8 cellular contexts compared by ENCODE assay signal in genomic region chr22:30635273-30636225, GRCh38. TPM values are rescaled to one million over a fixed set of nuclear protein-coding genes. Genes with fewer than 3 reads are reported as not detected.
DNase-seq lines count a peak whose midpoint lies in the region; ATAC-seq and TF ChIP-seq lines count a peak whose summit lies in the region.

TSS of gene SLC35E4 (plus strand) at chr22:30635781. CDS start at chr22:30636451, 670 bp downstream.

- no peaks in the 10 kb centered on the region for H3K27me3 ChIP-seq in NT2/D1 (ENCODE audit: insufficient read depth, insufficient read length)

- peak within 1 kb of the TSS; percentile 85 for H3K9ac ChIP-seq in NT2/D1 (ENCODE audit: insufficient read length, low read depth)

- no peak for TF ChIP-seq CTCF in GM20000 (IDR thresholded peaks at IDR 0.05; ENCODE audit: extremely low read depth, missing control alignments)
- TF ChIP-seq CTCF in mucosa of descending colon (IDR thresholded peaks at IDR 0.05) = peak; percentile 9

- H3K4me1 ChIP-seq in NT2/D1 (ENCODE audit: insufficient read depth, insufficient read length) = peaks cover 8% of the 10 kb centered on the region
- peaks cover 25% of the 10 kb centered on the region for H3K4me1 ChIP-seq in mucosa of descending colon (ENCODE audit: low read depth)

- intact Hi-C loops in mucosa of descending colon (cut with DNase I, micrococcal nuclease) = no loop called here

- H3K36me3 ChIP-seq in NT2/D1 (ENCODE audit: insufficient read depth, insufficient read length, low read length) (no peaks in the 10 kb centered on the region), mucosa of descending colon (ENCODE audit: low read depth) (no peaks in the 10 kb centered on the region)

- H3K9me3 ChIP-seq in NT2/D1 (ENCODE audit: insufficient read depth, low read length) = no peaks in the 10 kb centered on the region
- no peaks in the 10 kb centered on the region for H3K9me3 ChIP-seq in mucosa of descending colon

- peak; percentile 94 for ATAC-seq in mucosa of descending colon

- DNase-seq in COLO829 (ENCODE audit: low spot score) = peak; percentile 98
- DNase-seq in GM20000 (ENCODE audit: low spot score) = peak; percentile 98
- DNase-seq in HT1080 (ENCODE audit: low read depth) = peak; percentile 87
- peak; percentile 56 for DNase-seq in NT2/D1 (ENCODE audit: low read depth, low spot score)
- peak; percentile 98 for DNase-seq in activated T-cell treated with anti-CD3 and anti-CD28 coated beads for 1 hour (ENCODE audit: low read depth)
- DNase-seq in epidermal melanocyte (ENCODE audit: insufficient read length, low spot score) = peak; percentile 96
- peak; percentile 96 to 98 (median 98) for DNase-seq in mucosa of descending colon
- DNase-seq in stimulated activated CD8-positive, alpha-beta memory T cell treated with anti-CD3 and anti-CD28 coated beads, Interleukin-4, amount 100 ng/mL, for 1 hour (ENCODE audit: low read depth in 2 of 2, low spot score in 1 of 2) = peak; percentile 93 to 97

- H3K4me3 ChIP-seq in NT2/D1 (ENCODE audit: insufficient read length, low read depth) (peak within 1 kb of the TSS; percentile 57), mucosa of descending colon (peak within 1 kb of the TSS; percentile 36)

RNA-seq across cellular contexts. Expression of gene SLC35E4, which starts in this region (rescaled TPM):
- total RNA-seq in HT1080 (2014; rRNA removed; shearing (Covaris generic)) = 34.7 and 40.0 TPM in 2 replicates
- polyA plus RNA-seq in HT1080 (2015; cell fraction: cytosol; rRNA removed) = 12.8 and 13.7 TPM in 2 replicates
- 14.1 and 17.2 TPM in 2 replicates for polyA plus RNA-seq in HT1080 (2015; cell fraction: nucleus; rRNA removed)
- 1 to 10 TPM; 5.0 to 8.5 (median 7.6) TPM for total RNA-seq in mucosa of descending colon

Comparison
In these comparisons a context has a peak if more than half of its experiments do, and no peak if none do; other contexts are left out.
1. Peak in every context shown above with its lines: DNase-seq, ATAC-seq and H3K4me3 ChIP-seq.